Comparison of ENCODE assay signal across 19 cellular contexts in genomic region chr19:38527466-38528136, GRCh38.
DNase-seq lines count a peak whose midpoint lies in the region; ATAC-seq, FAIRE-seq and TF ChIP-seq lines count a peak whose summit lies in the region.
"Had no signal": no experiment of that assay in that cellular context is flagged by ENCODE, and none has a peak within 500 bp of the region (broad histone marks: within the 10 kb centered on the region; RNA-seq: fewer than 3 reads in every experiment).

No MANE protein-coding gene starts in this region.

- no peak for FAIRE-seq in HepG2 (lab: Jason Lieb, UNC)

- H3K79me2 ChIP-seq in HepG2 (ENCODE audit: insufficient read depth, low read length) = no peaks in the 10 kb centered on the region

- H3K4me2 ChIP-seq in HepG2 (ENCODE audit: low read depth, low read length) = peak overlapping the region; percentile 63

- intact Hi-C loops in HepG2 (cut with micrococcal nuclease; ENCODE audit: unreplicated experiment) = no loop called here
- intact Hi-C loops in right lobe of liver (cut with DNase I) = no loop called here
- intact Hi-C loops in activated T-helper 1 cell treated with anti-CD3 and anti-CD28 coated beads, Interleukin-12 subunit alpha, Interleukin-12 subunit beta, Interleukin-2, Interleukin-4 antibody, amounts not matched to agents 30 ng/mL and 10 ng/mL and 1 ng/mL, durations not matched to agents 14 hours and 24 hours and 36 hours (cut with micrococcal nuclease) = no loop called here
- intact Hi-C loops in uterus (cut with DNase I; ENCODE audit: low total_unique reads) = no loop called here

- H3K27ac Mint-ChIP-seq in activated T-helper 1 cell treated with anti-CD3 and anti-CD28 coated beads, Interleukin-12 subunit alpha, Interleukin-12 subunit beta, Interleukin-2, Interleukin-4 antibody, amounts not matched to agents 30 ng/mL and 10 ng/mL and 1 ng/mL, durations not matched to agents 14 hours and 24 hours and 36 hours = no peak overlapping the region
- H3K27ac Mint-ChIP-seq in stimulated activated effector memory CD8-positive, alpha-beta T cell treated with anti-CD3 and anti-CD28 coated beads, Interleukin-12 subunit alpha, Interleukin-12 subunit beta, amount 100 ng/mL, for 72 hours = no peak overlapping the region
- H3K27ac Mint-ChIP-seq: activated naive CD8-positive, alpha-beta T cell; immature natural killer cell; stimulated activated naive CD8-positive, alpha-beta T cell treated with anti-CD3 and anti-CD28 coated beads, Interleukin-15, Interleukin-2, amounts not matched to agents 100 ng/mL and 50 ng/mL, for 24 hours; T-helper 1 cell treated with Interleukin-12 subunit alpha and Interleukin-12 subunit beta and Interleukin-4 antibody, amounts not matched to agents 30 μg/mL and 1 μg/mL, for 36 hours had no signal

- no peak for ATAC-seq in HepG2
- ATAC-seq in right lobe of liver = no peak
- peak; percentile 34 for ATAC-seq in stimulated activated effector memory CD8-positive, alpha-beta T cell treated with anti-CD3 and anti-CD28 coated beads, Interleukin-12 subunit alpha, Interleukin-12 subunit beta, amount 100 ng/mL, for 72 hours
- no peak for ATAC-seq in GM18520 (IDR thresholded peaks at IDR 0.05; ENCODE audit: unreplicated experiment)
- ATAC-seq: sciatic nerve had no signal

- TF ChIP-seq EP300 in HepG2 (IDR thresholded peaks at IDR 0.05; ENCODE audit: low read depth in 2 of 2, low read length in 2 of 2) (no peak), HepG2 (CRISPR knock-in tag; IDR thresholded peaks at IDR 0.05; ENCODE audit: borderline replicate concordance) (no peak)

- no peaks in the 10 kb centered on the region for H3K4me1 Mint-ChIP-seq in activated T-helper 1 cell treated with anti-CD3 and anti-CD28 coated beads, Interleukin-12 subunit alpha, Interleukin-12 subunit beta, Interleukin-2, Interleukin-4 antibody, amounts not matched to agents 30 ng/mL and 10 ng/mL and 1 ng/mL, durations not matched to agents 14 hours and 24 hours and 36 hours (ENCODE audit: low read depth)
- peaks cover 8% of the 10 kb centered on the region for H3K4me1 Mint-ChIP-seq in stimulated activated effector memory CD8-positive, alpha-beta T cell treated with anti-CD3 and anti-CD28 coated beads, Interleukin-12 subunit alpha, Interleukin-12 subunit beta, amount 100 ng/mL, for 72 hours
- H3K4me1 Mint-ChIP-seq: immature natural killer cell had no signal

- H3K4me3 Mint-ChIP-seq in activated T-helper 1 cell treated with anti-CD3 and anti-CD28 coated beads, Interleukin-12 subunit alpha, Interleukin-12 subunit beta, Interleukin-2, Interleukin-4 antibody, amounts not matched to agents 30 ng/mL and 10 ng/mL and 1 ng/mL, durations not matched to agents 14 hours and 24 hours and 36 hours = peak overlapping the region; percentile 9
- H3K4me3 Mint-ChIP-seq in stimulated activated effector memory CD8-positive, alpha-beta T cell treated with anti-CD3 and anti-CD28 coated beads, Interleukin-12 subunit alpha, Interleukin-12 subunit beta, amount 100 ng/mL, for 72 hours = no peak overlapping the region
- H3K4me3 Mint-ChIP-seq: activated naive CD8-positive, alpha-beta T cell; stimulated activated naive CD8-positive, alpha-beta T cell treated with anti-CD3 and anti-CD28 coated beads, Interleukin-15, Interleukin-2, amounts not matched to agents 100 ng/mL and 50 ng/mL, for 24 hours; T-helper 1 cell treated with Interleukin-12 subunit alpha and Interleukin-12 subunit beta and Interleukin-4 antibody, amounts not matched to agents 30 μg/mL and 1 μg/mL, for 36 hours had no signal

- no peaks in the 10 kb centered on the region for H4K20me1 ChIP-seq in HepG2 (ENCODE audit: insufficient read depth, low read length)

- H3K27me3 ChIP-seq in HepG2 (ENCODE audit: control insufficient read depth in 1 of 2, insufficient read depth in 2 of 2, low read length in 2 of 2) (peaks cover 1 to 5% of the 10 kb centered on the region in 2 experiments; a peak in 3 of 5 replicates), right lobe of liver (no peaks in the 10 kb centered on the region), uterus (no peaks in the 10 kb centered on the region)

- H3K9me3 ChIP-seq in HepG2 (ENCODE audit: low read length) (no peaks in the 10 kb centered on the region), right lobe of liver (no peaks in the 10 kb centered on the region), uterus (no peaks in the 10 kb centered on the region)

- H2AFZ ChIP-seq in HepG2 (ENCODE audit: low read length) = no peak overlapping the region

- TF ChIP-seq RAD21 in HepG2 (CRISPR knock-in tag; IDR thresholded peaks at IDR 0.05) = no peak

- TF ChIP-seq POLR2A in HepG2 (IDR thresholded peaks at IDR 0.05; ENCODE audit: insufficient read depth in 1 of 2, low read depth in 2 of 2, low read length in 2 of 2) = no peak
- no peak for TF ChIP-seq POLR2A in right lobe of liver (IDR thresholded peaks at IDR 0.05)
- no peak for TF ChIP-seq POLR2A in uterus (IDR thresholded peaks at IDR 0.05)

- H3K9ac ChIP-seq in HepG2 (ENCODE audit: insufficient read depth, low read depth, low read length) = no peak overlapping the region

- in situ Hi-C loops in HepG2 (cut with HindIII; ENCODE audit: extremely low pct_ligation_motif_present, low pct_unique_long_range_greater_than_20kb) = no loop called here

- no TSS peak for BruUV-seq in HepG2 (replicated peaks; lab: Mats Ljungman, UMichigan)

- CTCF ChIA-PET in HepG2 (lab: Yijun Ruan, JAX; ENCODE audit: low intra/inter-chr PET ratio, low total read pairs) = no interaction called here

- H3K36me3 ChIP-seq in HepG2 (replicated peaks in 1 of 2; ENCODE audit: control insufficient read depth in 1 of 2, insufficient read depth in 2 of 2, low read length in 2 of 2) (no peaks in the 10 kb centered on the region), right lobe of liver (no peaks in the 10 kb centered on the region), uterus (no peaks in the 10 kb centered on the region)

- 0 out of 6 replicates have a peak overlapping the region, but pooled peaks of 1 of the 3 experiments have one; percentile 40 for H3K4me3 ChIP-seq in HepG2 (replicated peaks in 1 of 3; ENCODE audit: insufficient read depth in 1 of 3, low read depth in 2 of 3, low read length in 3 of 3)
- H3K4me3 ChIP-seq in right lobe of liver = no peak overlapping the region
- no peak overlapping the region for H3K4me3 ChIP-seq in uterus

- no peak for TF ChIP-seq CTCF in HepG2 (CRISPR knock-in tag; IDR thresholded peaks at IDR 0.05)
- TF ChIP-seq CTCF in right lobe of liver (IDR thresholded peaks at IDR 0.05) = no peak
- TF ChIP-seq CTCF in uterus (IDR thresholded peaks at IDR 0.05) = no peak

- H3K27me3 Mint-ChIP-seq in activated T-helper 1 cell treated with anti-CD3 and anti-CD28 coated beads, Interleukin-12 subunit alpha, Interleukin-12 subunit beta, Interleukin-2, Interleukin-4 antibody, amounts not matched to agents 30 ng/mL and 10 ng/mL and 1 ng/mL, durations not matched to agents 14 hours and 24 hours and 36 hours (ENCODE audit: insufficient read depth) = peaks cover 1% of the 10 kb centered on the region
- H3K27me3 Mint-ChIP-seq: activated naive CD8-positive, alpha-beta T cell; stimulated activated naive CD8-positive, alpha-beta T cell treated with anti-CD3 and anti-CD28 coated beads, Interleukin-15, Interleukin-2, amounts not matched to agents 100 ng/mL and 50 ng/mL, for 24 hours had no signal

- no peak overlapping the region for H3K27ac ChIP-seq in HepG2 (ENCODE audit: extremely low read length, insufficient read depth, low read length)
- no peak overlapping the region for H3K27ac ChIP-seq in right lobe of liver
- no peak overlapping the region for H3K27ac ChIP-seq in uterus

- H3K36me3 Mint-ChIP-seq in activated T-helper 1 cell treated with anti-CD3 and anti-CD28 coated beads, Interleukin-12 subunit alpha, Interleukin-12 subunit beta, Interleukin-2, Interleukin-4 antibody, amounts not matched to agents 30 ng/mL and 10 ng/mL and 1 ng/mL, durations not matched to agents 14 hours and 24 hours and 36 hours (ENCODE audit: low read depth) = no peaks in the 10 kb centered on the region
- peaks cover 43% of the 10 kb centered on the region for H3K36me3 Mint-ChIP-seq in stimulated activated effector memory CD8-positive, alpha-beta T cell treated with anti-CD3 and anti-CD28 coated beads, Interleukin-12 subunit alpha, Interleukin-12 subunit beta, amount 100 ng/mL, for 72 hours
- H3K36me3 Mint-ChIP-seq: activated naive CD8-positive, alpha-beta T cell; immature natural killer cell had no signal

- POLR2A ChIA-PET in HepG2 (lab: Yijun Ruan, JAX) = no interaction called here

- 75% methylated on average over 29 of the region's 32 CpGs for WGBS in HepG2 (ENCODE audit: low lambda C conversion rate)
- WGBS in right lobe of liver (ENCODE audit: insufficient coverage, low coverage, low lambda C conversion rate, missing lambda C conversion rate) = 50% methylated on average over 17 of the region's 32 CpGs

- DNase-seq in HepG2 (ENCODE audit: low spot score) = no peak
- DNase-seq in right lobe of liver = no peak
- DNase-seq in NCI-H1930 (lab: John Stamatoyannopoulos, UW) = peak; percentile 23 to 63
- no peak for DNase-seq in activated T-helper 1 cell treated with anti-CD3 and anti-CD28 coated beads, Interleukin-12 subunit alpha, Interleukin-12 subunit beta, Interleukin-2, Interleukin-4 antibody, amounts not matched to agents 30 ng/mL and 10 ng/mL and 1 ng/mL, durations not matched to agents 14 hours and 24 hours and 36 hours (ENCODE audit: low spot score)
- DNase-seq in stimulated activated effector memory CD8-positive, alpha-beta T cell treated with anti-CD3 and anti-CD28 coated beads, Interleukin-12 subunit alpha, Interleukin-12 subunit beta, amount 100 ng/mL, for 72 hours (ENCODE audit: low spot score in 2 of 2) = no peak
- DNase-seq in uterus = no peak
- no peak for DNase-seq in NCI-H187 treated with DMSO at 0.1 percent for 48 hours (lab: John Stamatoyannopoulos, UW)
- DNase-seq: effector CD8-positive, alpha-beta T cell; foreskin fibroblast; immature natural killer cell; KG1; mammary epithelial cell; NCI-H524; RPMI8226 had no signal

- H3K4me1 ChIP-seq in HepG2 (ENCODE audit: insufficient read depth, low read length) (no peaks in the 10 kb centered on the region), right lobe of liver (no peaks in the 10 kb centered on the region), uterus (no peaks in the 10 kb centered on the region)

- H3K9me3 Mint-ChIP-seq in activated T-helper 1 cell treated with anti-CD3 and anti-CD28 coated beads, Interleukin-12 subunit alpha, Interleukin-12 subunit beta, Interleukin-2, Interleukin-4 antibody, amounts not matched to agents 30 ng/mL and 10 ng/mL and 1 ng/mL, durations not matched to agents 14 hours and 24 hours and 36 hours = no peaks in the 10 kb centered on the region
- no peaks in the 10 kb centered on the region for H3K9me3 Mint-ChIP-seq in stimulated activated effector memory CD8-positive, alpha-beta T cell treated with anti-CD3 and anti-CD28 coated beads, Interleukin-12 subunit alpha, Interleukin-12 subunit beta, amount 100 ng/mL, for 72 hours
- H3K9me3 Mint-ChIP-seq: stimulated activated naive CD8-positive, alpha-beta T cell treated with anti-CD3 and anti-CD28 coated beads, Interleukin-15, Interleukin-2, amounts not matched to agents 100 ng/mL and 50 ng/mL, for 24 hours; T-helper 1 cell treated with Interleukin-12 subunit alpha and Interleukin-12 subunit beta and Interleukin-4 antibody, amounts not matched to agents 30 μg/mL and 1 μg/mL, for 36 hours had no signal

TF ChIP-seq in HepG2, 621 proteins besides CTCF, POLR2A, EP300 and RAD21 (continues in another document):
- TF ChIP-seq KDM5B (CRISPR knock-in tag; IDR thresholded peaks at IDR 0.05; ENCODE audit: borderline replicate concordance) (no peak), MEF2D (CRISPR knock-in tag; IDR thresholded peaks at IDR 0.05) (no peak)

Comparison
In these comparisons a context has a peak if more than half of its experiments do, and no peak if none do; other contexts are left out.
1. DNase-seq: peak in NCI-H1930 (2 of 2); none in HepG2 (single experiment), right lobe of liver (0 of 3), activated T-helper 1 cell treated with anti-CD3 and anti-CD28 coated beads, Interleukin-12 subunit alpha, Interleukin-12 subunit beta, Interleukin-2, Interleukin-4 antibody, amounts not matched to agents 30 ng/mL and 10 ng/mL and 1 ng/mL, durations not matched to agents 14 hours and 24 hours and 36 hours (single experiment), stimulated activated effector memory CD8-positive, alpha-beta T cell treated with anti-CD3 and anti-CD28 coated beads, Interleukin-12 subunit alpha, Interleukin-12 subunit beta, amount 100 ng/mL, for 72 hours (0 of 2), uterus (0 of 2) and NCI-H187 treated with DMSO at 0.1 percent for 48 hours (single experiment).